In the genomic region with DNA sequence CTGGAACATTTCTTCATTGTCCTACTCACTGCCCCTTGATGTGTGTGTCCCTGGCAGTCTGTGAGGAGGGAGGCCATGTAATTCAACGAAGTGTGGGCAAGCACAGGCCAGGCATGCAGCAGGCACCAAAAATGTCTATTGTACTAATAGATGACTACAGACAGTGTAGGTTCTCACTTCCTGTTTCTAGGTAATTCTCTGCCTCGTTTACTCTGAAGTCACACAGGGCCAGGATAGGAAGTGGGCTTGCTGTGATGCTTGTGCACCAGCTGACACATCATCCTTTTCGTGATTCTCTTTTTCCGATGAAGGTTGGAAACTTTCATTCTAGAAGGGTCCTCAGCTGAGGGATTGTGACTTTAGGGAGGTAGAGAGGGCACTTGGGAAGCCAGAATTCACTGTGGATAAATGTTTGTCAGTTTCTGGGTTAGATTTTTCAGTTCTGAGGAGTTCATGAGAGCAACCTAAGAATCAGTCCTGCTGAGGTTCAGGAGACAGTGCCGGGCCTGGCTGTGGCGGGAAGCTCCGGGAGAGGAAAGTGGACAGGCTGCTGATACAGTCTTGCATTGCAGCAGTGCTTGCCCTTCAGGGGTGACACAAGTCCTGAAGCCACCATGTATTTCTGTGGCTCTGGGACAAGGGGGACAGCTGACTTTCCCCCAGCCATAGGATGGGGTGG, we compare ENCODE assay signal across 8 cellular contexts. TPM values are rescaled to one million over a fixed set of nuclear protein-coding genes. Genes with fewer than 3 reads are reported as not detected.
DNase-seq lines count a peak whose midpoint lies in the region; ATAC-seq and TF ChIP-seq lines count a peak whose summit lies in the region.

No MANE protein-coding gene starts in this region.

- DNase-seq in RPMI8226 = peak; percentile 69
- DNase-seq in activated naive CD8-positive, alpha-beta T cell treated with anti-CD3 and anti-CD28 coated beads, Interleukin-2, amount 50 U/mL, for 24 hours = peak; percentile 52
- peak; percentile 50 to 70 for DNase-seq in stimulated activated naive CD8-positive, alpha-beta T cell treated with anti-CD3 and anti-CD28 coated beads, Interleukin-15, amount 100 ng/mL, for 72 hours
- no peak for DNase-seq in omental fat pad (ENCODE audit: low spot score)
- no peak for DNase-seq in HUDEP-2 (lab: John Stamatoyannopoulos, UW; ENCODE audit: unreplicated experiment in 76 of 76)
- DNase-seq in AG08396 (ENCODE audit: low spot score) = no peak

- H3K27ac Mint-ChIP-seq in activated naive CD8-positive, alpha-beta T cell treated with anti-CD3 and anti-CD28 coated beads, Interleukin-2, amount 50 U/mL, for 24 hours = peak overlapping the region; percentile 90
- peak overlapping the region; percentile 97 for H3K27ac Mint-ChIP-seq in stimulated activated naive CD8-positive, alpha-beta T cell treated with anti-CD3 and anti-CD28 coated beads, Interleukin-15, amount 100 ng/mL, for 72 hours

- H3K4me1 Mint-ChIP-seq in activated naive CD8-positive, alpha-beta T cell treated with anti-CD3 and anti-CD28 coated beads, Interleukin-2, amount 50 U/mL, for 24 hours = peaks cover 49% of the 10 kb centered on the region
- peaks cover 61% of the 10 kb centered on the region for H3K4me1 Mint-ChIP-seq in stimulated activated naive CD8-positive, alpha-beta T cell treated with anti-CD3 and anti-CD28 coated beads, Interleukin-15, amount 100 ng/mL, for 72 hours

- peak overlapping the region; percentile 27 for H3K4me3 Mint-ChIP-seq in activated naive CD8-positive, alpha-beta T cell treated with anti-CD3 and anti-CD28 coated beads, Interleukin-2, amount 50 U/mL, for 24 hours
- peak overlapping the region; percentile 73 to 75 for H3K4me3 Mint-ChIP-seq in stimulated activated naive CD8-positive, alpha-beta T cell treated with anti-CD3 and anti-CD28 coated beads, Interleukin-15, amount 100 ng/mL, for 72 hours

- H3K27me3 Mint-ChIP-seq in activated naive CD8-positive, alpha-beta T cell treated with anti-CD3 and anti-CD28 coated beads, Interleukin-2, amount 50 U/mL, for 24 hours = peaks cover 5% of the 10 kb centered on the region
- no peaks in the 10 kb centered on the region for H3K27me3 Mint-ChIP-seq in stimulated activated naive CD8-positive, alpha-beta T cell treated with anti-CD3 and anti-CD28 coated beads, Interleukin-15, amount 100 ng/mL, for 72 hours

- peaks cover 7% of the 10 kb centered on the region for H3K36me3 Mint-ChIP-seq in activated naive CD8-positive, alpha-beta T cell treated with anti-CD3 and anti-CD28 coated beads, Interleukin-2, amount 50 U/mL, for 24 hours (ENCODE audit: low read depth)

- H3K9me3 Mint-ChIP-seq in activated naive CD8-positive, alpha-beta T cell treated with anti-CD3 and anti-CD28 coated beads, Interleukin-2, amount 50 U/mL, for 24 hours = peaks cover 7% of the 10 kb centered on the region
- H3K9me3 Mint-ChIP-seq in stimulated activated naive CD8-positive, alpha-beta T cell treated with anti-CD3 and anti-CD28 coated beads, Interleukin-15, amount 100 ng/mL, for 72 hours = no peaks in the 10 kb centered on the region

- no peak for TF ChIP-seq CTCF in omental fat pad (IDR thresholded peaks at IDR 0.05)

- ATAC-seq in GM18858 (IDR thresholded peaks at IDR 0.05; ENCODE audit: unreplicated experiment) = peak; percentile 94
- ATAC-seq in HG02870 (IDR thresholded peaks at IDR 0.05; ENCODE audit: unreplicated experiment) = peak; percentile 87
- peak; percentile 94 for ATAC-seq in activated naive CD8-positive, alpha-beta T cell treated with anti-CD3 and anti-CD28 coated beads, Interleukin-2, amount 50 U/mL, for 24 hours
- ATAC-seq in stimulated activated naive CD8-positive, alpha-beta T cell treated with anti-CD3 and anti-CD28 coated beads, Interleukin-15, amount 100 ng/mL, for 72 hours = peak; percentile 95
- no peak for ATAC-seq in omental fat pad (ENCODE audit: low FRiP score)

RNA-seq across cellular contexts. Expression of a gene that starts 4.3 kb away (rescaled TPM):
- total RNA-seq in omental fat pad = 100 to 1,000 TPM; 103 to 158 (median 118) TPM

Comparison
In these comparisons a context has a peak if more than half of its experiments do, and no peak if none do; other contexts are left out.
1. DNase-seq: peak in RPMI8226 (single experiment), activated naive CD8-positive, alpha-beta T cell treated with anti-CD3 and anti-CD28 coated beads, Interleukin-2, amount 50 U/mL, for 24 hours (single experiment) and stimulated activated naive CD8-positive, alpha-beta T cell treated with anti-CD3 and anti-CD28 coated beads, Interleukin-15, amount 100 ng/mL, for 72 hours (2 of 2); none in omental fat pad (single experiment), HUDEP-2 (0 of 76) and AG08396 (single experiment).